ENCODE assay signal across 27 cellular contexts in the genomic region with DNA sequence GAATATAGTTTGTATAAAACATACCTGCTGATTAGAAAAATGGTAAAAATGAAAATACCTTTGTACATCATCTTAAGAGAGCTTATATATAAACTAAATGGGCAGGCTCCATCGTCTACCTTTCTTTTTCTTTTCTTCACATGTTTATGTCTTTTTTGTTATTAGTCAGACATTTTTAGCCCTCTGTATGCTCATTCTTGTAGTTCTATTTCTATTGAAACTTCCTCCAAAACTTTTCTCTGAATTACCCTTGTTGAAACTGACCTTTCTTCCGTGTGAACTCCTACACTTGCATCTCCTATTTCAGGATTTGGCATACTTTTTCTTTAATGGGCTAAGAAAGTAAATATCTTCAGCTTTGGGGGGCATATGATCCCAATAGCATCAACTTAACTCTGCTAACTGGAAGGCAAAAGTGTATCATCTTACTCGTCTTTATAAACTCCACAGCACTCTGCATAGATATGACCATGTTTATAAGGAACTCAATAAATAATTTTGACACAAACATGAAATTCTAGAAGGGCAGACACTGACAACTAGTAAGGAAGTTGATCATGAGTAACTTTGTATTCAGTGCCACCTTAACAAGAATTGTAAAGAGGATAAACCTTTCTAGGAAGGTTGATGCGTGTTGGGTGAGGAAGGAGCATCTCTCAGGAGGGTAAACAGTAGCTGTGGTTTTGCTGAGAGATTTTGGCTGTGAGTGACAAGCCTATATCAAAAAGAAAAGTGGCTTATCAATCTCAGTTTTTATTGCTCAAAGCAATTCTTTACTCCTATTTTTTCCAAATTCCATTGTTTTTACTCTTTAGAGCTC.
DNase-seq lines count a peak whose midpoint lies in the region; ATAC-seq and TF ChIP-seq lines count a peak whose summit lies in the region.
"Had no signal": no experiment of that assay in that cellular context is flagged by ENCODE, and none has a peak within 500 bp of the region (broad histone marks: within the 10 kb centered on the region; RNA-seq: fewer than 3 reads in every experiment).

No MANE protein-coding gene starts in this region.

- CTCF ChIA-PET in activated CD4-positive, alpha-beta T cell treated with anti-CD3 and anti-CD28 coated beads, Interleukin-2, amount 10 ng/mL, durations not matched to agents 7 days and 5 days (lab: Charles Lee), result interaction anchor here (1.0 to 1.3 kb wide), 2 partner anchors 9 to 14 kb away, joined by 3 read pairs; no protein-coding TSS in a partner anchor

- H3K27me3 ChIP-seq in stomach, result no peaks in the 10 kb centered on the region
- H3K27me3 ChIP-seq: adrenal gland, ovary, suprapubic skin, upper lobe of left lung had no signal

- POLR2A ChIA-PET in activated CD4-positive, alpha-beta T cell treated with anti-CD3 and anti-CD28 coated beads, Interleukin-2, amount 10 ng/mL, durations not matched to agents 7 days and 5 days (lab: Charles Lee), result no interaction called here

- no peaks in the 10 kb centered on the region for H3K27me3 Mint-ChIP-seq in activated CD4-positive, alpha-beta T cell treated with anti-CD3 and anti-CD28 coated beads, Interleukin-2, amount 10 ng/mL, durations not matched to agents 7 days and 5 days
- H3K27me3 Mint-ChIP-seq in T-helper 1 cell treated with Interleukin-12 subunit alpha and Interleukin-12 subunit beta and Interleukin-4 antibody, amounts not matched to agents 30 μg/mL and 1 μg/mL, for 36 hours (ENCODE audit: low read depth), result no peaks in the 10 kb centered on the region
- H3K27me3 Mint-ChIP-seq: central memory CD8-positive, alpha-beta T cell; effector memory CD8-positive, alpha-beta T cell; IgD-negative memory B cell had no signal

- DNase-seq in activated CD4-positive, alpha-beta T cell treated with anti-CD3 and anti-CD28 coated beads, Interleukin-2, amount 10 ng/mL, durations not matched to agents 7 days and 5 days, result no peak
- no peak for DNase-seq in activated CD4-positive, alpha-beta T cell treated with anti-CD3 and anti-CD28 coated beads, Interleukin-2, amount 50 U/mL, for 1 hour
- DNase-seq in left kidney (ENCODE audit: low read depth, low spot score) (peak; percentile 65), activated gamma-delta T cell treated with Interleukin-2 at 50 U/mL for 16 hours (no peak), stomach (no peak)
- DNase-seq: activated CD4-positive, alpha-beta T cell treated with anti-CD3 and anti-CD28 coated beads for 48 hours; adrenal gland; COR-L47; effector memory CD8-positive, alpha-beta T cell; immature natural killer cell; left colon; NCI-H446; NCI-H774; ovary; SIG-M5; stimulated activated CD4-positive, alpha-beta T cell treated with anti-CD3 and anti-CD28 coated beads, Interleukin-15, amount 100 ng/mL, for 24 hours; stimulated activated CD4-positive, alpha-beta T cell treated with anti-CD3 and anti-CD28 coated beads, Interleukin-4, amount 100 ng/mL, for 4 hours; T1000; upper lobe of left lung had no signal

- no peaks in the 10 kb centered on the region for H3K9me3 ChIP-seq in stomach
- H3K9me3 ChIP-seq: adrenal gland, ovary, suprapubic skin, upper lobe of left lung had no signal

- ATAC-seq in GM18870 (IDR thresholded peaks at IDR 0.05; ENCODE audit: unreplicated experiment) (peak; percentile 49), HG03521 (IDR thresholded peaks at IDR 0.05; ENCODE audit: unreplicated experiment) (no peak)
- ATAC-seq: effector memory CD8-positive, alpha-beta T cell; left colon had no signal

- no peak overlapping the region for H3K27ac ChIP-seq in stomach
- H3K27ac ChIP-seq: C4-2B, ovary, suprapubic skin, upper lobe of left lung, VCaP had no signal

- peak overlapping the region; percentile 50 for H3K27ac Mint-ChIP-seq in activated CD4-positive, alpha-beta T cell treated with anti-CD3 and anti-CD28 coated beads, Interleukin-2, amount 10 ng/mL, durations not matched to agents 7 days and 5 days
- peak overlapping the region; percentile 64 for H3K27ac Mint-ChIP-seq in T-helper 1 cell treated with Interleukin-12 subunit alpha and Interleukin-12 subunit beta and Interleukin-4 antibody, amounts not matched to agents 30 μg/mL and 1 μg/mL, for 36 hours
- H3K27ac Mint-ChIP-seq: immature natural killer cell had no signal

- peaks cover 3% of the 10 kb centered on the region for H3K9me3 Mint-ChIP-seq in activated CD4-positive, alpha-beta T cell treated with anti-CD3 and anti-CD28 coated beads, Interleukin-2, amount 10 ng/mL, durations not matched to agents 7 days and 5 days
- H3K9me3 Mint-ChIP-seq in T-helper 1 cell treated with Interleukin-12 subunit alpha and Interleukin-12 subunit beta and Interleukin-4 antibody, amounts not matched to agents 30 μg/mL and 1 μg/mL, for 36 hours, result no peaks in the 10 kb centered on the region
- H3K9me3 Mint-ChIP-seq: central memory CD8-positive, alpha-beta T cell; immature natural killer cell had no signal

- TF ChIP-seq CTCF in stomach (IDR thresholded peaks at IDR 0.05), result no peak

- TF ChIP-seq EP300 in stomach (IDR thresholded peaks at IDR 0.05), result no peak

- peaks cover 39% of the 10 kb centered on the region for H3K36me3 Mint-ChIP-seq in activated CD4-positive, alpha-beta T cell treated with anti-CD3 and anti-CD28 coated beads, Interleukin-2, amount 10 ng/mL, durations not matched to agents 7 days and 5 days (ENCODE audit: low read depth)
- H3K36me3 Mint-ChIP-seq in T-helper 1 cell treated with Interleukin-12 subunit alpha and Interleukin-12 subunit beta and Interleukin-4 antibody, amounts not matched to agents 30 μg/mL and 1 μg/mL, for 36 hours (ENCODE audit: low read depth), result peaks cover 33% of the 10 kb centered on the region

- no peaks in the 10 kb centered on the region for H3K4me1 ChIP-seq in stomach
- H3K4me1 ChIP-seq: suprapubic skin, upper lobe of left lung had no signal

- no peak overlapping the region for H3K4me3 ChIP-seq in stomach
- H3K4me3 ChIP-seq: adrenal gland, ovary, suprapubic skin, upper lobe of left lung had no signal

- peaks cover 7 to 62% (median 53%) of the 10 kb centered on the region in 4 donors for H3K36me3 ChIP-seq in stomach
- H3K36me3 ChIP-seq: ovary had no signal

- intact Hi-C loops in stomach (cut with DNase I; ENCODE audit: low total_unique reads), result no loop called here

- no peak for TF ChIP-seq POLR2A in stomach (IDR thresholded peaks at IDR 0.05)

- 84 to 89% (median 86%) methylated on average over 4 of the region's 4 CpGs for WGBS in stomach, 5 donors

- H3K4me3 Mint-ChIP-seq in activated CD4-positive, alpha-beta T cell treated with anti-CD3 and anti-CD28 coated beads, Interleukin-2, amount 10 ng/mL, durations not matched to agents 7 days and 5 days, result peak overlapping the region; percentile 15
- H3K4me3 Mint-ChIP-seq in T-helper 1 cell treated with Interleukin-12 subunit alpha and Interleukin-12 subunit beta and Interleukin-4 antibody, amounts not matched to agents 30 μg/mL and 1 μg/mL, for 36 hours, result peak overlapping the region; percentile 45
- H3K4me3 Mint-ChIP-seq: central memory CD8-positive, alpha-beta T cell; effector memory CD8-positive, alpha-beta T cell; IgD-negative memory B cell; immature natural killer cell had no signal

- peaks cover 20% of the 10 kb centered on the region for H3K4me1 Mint-ChIP-seq in activated CD4-positive, alpha-beta T cell treated with anti-CD3 and anti-CD28 coated beads, Interleukin-2, amount 10 ng/mL, durations not matched to agents 7 days and 5 days
- H3K4me1 Mint-ChIP-seq in T-helper 1 cell treated with Interleukin-12 subunit alpha and Interleukin-12 subunit beta and Interleukin-4 antibody, amounts not matched to agents 30 μg/mL and 1 μg/mL, for 36 hours (ENCODE audit: low read depth), result peaks cover 21% of the 10 kb centered on the region
- H3K4me1 Mint-ChIP-seq: IgD-negative memory B cell, immature natural killer cell had no signal
